In genomic region chr6:52595000-52595795, GRCh38 we compare ENCODE assay signal across 8 cellular contexts. TPM values are rescaled to one million over a fixed set of nuclear protein-coding genes. Genes with fewer than 3 reads are reported as not detected.
DNase-seq lines count a peak whose midpoint lies in the region; TF ChIP-seq lines count a peak whose summit lies in the region.

No MANE protein-coding gene starts in this region.

- H3F3A ChIP-seq in MM.1S (ENCODE audit: insufficient read depth, low read length), result no peaks in the 10 kb centered on the region

- no peak overlapping the region for H3K9ac ChIP-seq in MM.1S (ENCODE audit: low read length)

- H3K4me2 ChIP-seq in MM.1S (ENCODE audit: low read depth, low read length), result peak overlapping the region; percentile 10; the same call in 1 of the 2 replicates

- no peaks in the 10 kb centered on the region for H4K20me1 ChIP-seq in MM.1S (ENCODE audit: insufficient read depth, low read length)

- no peaks in the 10 kb centered on the region for H3K79me2 ChIP-seq in MM.1S (ENCODE audit: low read length)

- no peak for TF ChIP-seq CTCF in MM.1S (IDR thresholded peaks at IDR 0.05; ENCODE audit: low read length)
- TF ChIP-seq CTCF in ascending aorta (IDR thresholded peaks at IDR 0.05), result no peak
- no peak for TF ChIP-seq CTCF in kidney epithelial cell (IDR thresholded peaks at IDR 0.05; ENCODE audit: insufficient read depth, low read length, poor library complexity, severe bottlenecking)
- no peak for TF ChIP-seq CTCF in tibial artery (IDR thresholded peaks at IDR 0.05)

- no peak overlapping the region for H3K27ac ChIP-seq in MM.1S (ENCODE audit: low read length)
- peak overlapping the region; percentile 64 to 78 for H3K27ac ChIP-seq in ascending aorta
- H3K27ac ChIP-seq in tibial artery, result peak overlapping the region; percentile 80 to 85

- no peaks in the 10 kb centered on the region for H3K9me2 ChIP-seq in MM.1S (replicated peaks; ENCODE audit: insufficient read depth, low read length)

- no peaks in the 10 kb centered on the region for H3K27me3 ChIP-seq in MM.1S (replicated peaks; ENCODE audit: insufficient read depth, low read length)
- H3K27me3 ChIP-seq in ascending aorta, result no peaks in the 10 kb centered on the region
- H3K27me3 ChIP-seq in kidney epithelial cell (ENCODE audit: control insufficient read depth, insufficient read depth, low read length), result no peaks in the 10 kb centered on the region
- no peaks in the 10 kb centered on the region for H3K27me3 ChIP-seq in tibial artery

- intact Hi-C loops in ascending aorta (cut with DNase I), result loop anchor here (1.0 to 10.0 kb wide), 5 partner anchors 18 to 397 kb away; partner anchors contain the start of genes PAQR8 and TRAM2
- intact Hi-C loops in tibial artery (cut with DNase I; ENCODE audit: low total_unique reads), result loop anchor here (5.0 to 10.0 kb wide), 3 partner anchors 67 to 310 kb away; partner anchors contain the start of gene MCM3

- H3K36me3 ChIP-seq in MM.1S (replicated peaks; ENCODE audit: insufficient read depth, low read length) (no peaks in the 10 kb centered on the region), ascending aorta (no peaks in the 10 kb centered on the region), kidney epithelial cell (ENCODE audit: control insufficient read depth, insufficient read depth, low read length) (no peaks in the 10 kb centered on the region), tibial artery (no peaks in the 10 kb centered on the region)

- H2AFZ ChIP-seq in MM.1S (ENCODE audit: low read length), result peak overlapping the region; percentile 36; the same call in 1 of the 2 replicates

- peak; percentile 13 to 45 for DNase-seq in NCI-H526 (lab: John Stamatoyannopoulos, UW)
- DNase-seq in NCI-H526 treated with DMSO at 0.1 percent for 48 hours (lab: John Stamatoyannopoulos, UW), result no peak
- peak; percentile 96 for DNase-seq in HCEC 1CT
- DNase-seq in MM.1S, result no peak
- peak in 1 of 2 donors; percentile 78 for DNase-seq in ascending aorta (ENCODE audit: low spot score in 2 of 2)
- peak; percentile 95 for DNase-seq in kidney epithelial cell (ENCODE audit: low read depth)
- DNase-seq in tibial artery, result peak in 1 of 2 donors; percentile 67
- no peak for DNase-seq in cortex of kidney (lab: John Stamatoyannopoulos, UW)

- H3K4me1 ChIP-seq in MM.1S (ENCODE audit: low read length) (peaks cover 15% of the 10 kb centered on the region), ascending aorta (peaks cover 16 to 33% of the 10 kb centered on the region in 2 donors), tibial artery (peaks cover 0 to 52% (median 37%) of the 10 kb centered on the region in 4 donors)

- H3K4me3 ChIP-seq in MM.1S (ENCODE audit: low read length) (no peak overlapping the region), ascending aorta (no peak overlapping the region), kidney epithelial cell (ENCODE audit: low read depth, low read length) (no peak overlapping the region), tibial artery (peak overlapping the region in 1 of 2 donors; percentile 4)

- H3K9me3 ChIP-seq in MM.1S (replicated peaks; ENCODE audit: insufficient read depth, low read length) (no peaks in the 10 kb centered on the region), ascending aorta (no peaks in the 10 kb centered on the region), tibial artery (no peaks in the 10 kb centered on the region)

RNA-seq across cellular contexts. Expression of gene TRAM2, which starts 18.3 kb away (rescaled TPM):
- 32.6 TPM for total RNA-seq in ascending aorta
- total RNA-seq in kidney epithelial cell, result 13.1 and 15.6 TPM in 2 replicates

Comparison
In these comparisons a context has a peak if more than half of its experiments do, and no peak if none do; other contexts are left out.
1. DNase-seq: peak in NCI-H526 (2 of 2), HCEC 1CT (single experiment) and kidney epithelial cell (single experiment); none in NCI-H526 treated with DMSO at 0.1 percent for 48 hours (single experiment), MM.1S (single experiment) and cortex of kidney (single experiment).